Comparison of ENCODE assay signal across 8 cellular contexts in genomic region chr11:804599-804964, GRCh38. TPM values are rescaled to one million over a fixed set of nuclear protein-coding genes. Genes with fewer than 3 reads are reported as not detected.
DNase-seq lines count a peak whose midpoint lies in the region; ATAC-seq and TF ChIP-seq lines count a peak whose summit lies in the region.

No MANE protein-coding gene starts in this region.

- peak overlapping the region; percentile 26 for H3K27ac ChIP-seq in caudate nucleus (ENCODE audit: low read depth, low read length)
- H3K27ac ChIP-seq in muscle layer of colon (ENCODE audit: low read depth, low read length): peak overlapping the region; percentile 62

- DNase-seq in AG04449 (ENCODE audit: low read depth, low spot score) (no peak), caudate nucleus (lab: John Stamatoyannopoulos, UW) (no peak), NCI-H146 treated with DMSO at 0.1 percent for 48 hours (lab: John Stamatoyannopoulos, UW; ENCODE audit: unreplicated experiment) (no peak), NCI-H510A treated with DMSO at 0.1 percent for 48 hours (lab: John Stamatoyannopoulos, UW) (no peak)
- no peak for DNase-seq in stimulated activated CD4-positive, alpha-beta T cell treated with anti-CD3 and anti-CD28 coated beads, Interleukin-1b, Interleukin-23, amount 100 ng/mL, for 48 hours

- TF ChIP-seq CTCF in AG04449 (IDR thresholded peaks at IDR 0.05; ENCODE audit: insufficient read depth, low read length, missing control alignments): no peak

- H3K4me3 ChIP-seq in AG04449 (ENCODE audit: low read depth, low read length): peak overlapping the region; percentile 63
- H3K4me3 ChIP-seq in muscle layer of colon (ENCODE audit: low read depth in 1 of 2, low read length in 2 of 2): peak overlapping the region; percentile 70 to 73

- no peaks in the 10 kb centered on the region for H3K36me3 Mint-ChIP-seq in IgD-negative memory B cell

- POLR2A ChIA-PET in AG04449 (lab: Yijun Ruan, JAX): interaction anchor here (0.5 to 1.9 kb wide), 3 partner anchors 9 to 39 kb away, joined by 3 to 11 read pairs (median 6); partner anchors contain the start of gene PNPLA2

- H3K4me1 ChIP-seq in muscle layer of colon (ENCODE audit: insufficient read depth, low read length): peaks cover 18% of the 10 kb centered on the region

- H3K27ac Mint-ChIP-seq in IgD-negative memory B cell: peak overlapping the region in 2 of 3 donors; percentile 35 to 46

- peaks cover 4 to 13% (median 7%) of the 10 kb centered on the region in 3 donors for H3K4me1 Mint-ChIP-seq in IgD-negative memory B cell

- H3K27me3 ChIP-seq in muscle layer of colon (ENCODE audit: control insufficient read depth in 1 of 2, insufficient read depth in 2 of 2, low read length in 2 of 2): no peaks in the 10 kb centered on the region

- no peaks in the 10 kb centered on the region for H3K9me3 Mint-ChIP-seq in IgD-negative memory B cell

- H3K9ac ChIP-seq in muscle layer of colon (ENCODE audit: low read length): no peak overlapping the region

- no peaks in the 10 kb centered on the region for H3K9me3 ChIP-seq in muscle layer of colon (ENCODE audit: low read length)

- CTCF ChIA-PET in AG04449 (lab: Yijun Ruan, JAX): no interaction called here

- ATAC-seq in GM21515 (IDR thresholded peaks at IDR 0.05; ENCODE audit: unreplicated experiment): no peak

- H3K27me3 Mint-ChIP-seq in IgD-negative memory B cell: no peaks in the 10 kb centered on the region

- no peaks in the 10 kb centered on the region for H3K36me3 ChIP-seq in muscle layer of colon (ENCODE audit: insufficient read depth, low read length)

- H3K4me3 Mint-ChIP-seq in IgD-negative memory B cell: peak overlapping the region; percentile 38 to 88 (median 83)

RNA-seq across cellular contexts. Expression of gene PIDD1, which starts 0.4 kb away (rescaled TPM):
- polyA plus RNA-seq in IgD-negative memory B cell: 6.4 TPM

RNA-seq across cellular contexts. Expression of gene RPLP2, which starts 5.2 kb away (rescaled TPM):
- 4,588 TPM for polyA plus RNA-seq in IgD-negative memory B cell

RNA-seq across cellular contexts. Expression of gene SLC25A22, which starts 6.5 kb away (rescaled TPM):
- polyA plus RNA-seq in IgD-negative memory B cell: 9.5 TPM

RNA-seq across cellular contexts. Expression of gene PNPLA2, which starts 14.1 kb away (rescaled TPM):
- 51.1 TPM for polyA plus RNA-seq in IgD-negative memory B cell

RNA-seq across cellular contexts. Expression of gene CEND1, which starts 14.7 kb away (rescaled TPM):
- 0.99 TPM for polyA plus RNA-seq in IgD-negative memory B cell
